In genomic region chr6:33787954-33788693, GRCh38 we compare ENCODE assay signal across 1 cellular context.
A peak's percentile ranks its signal among the peaks of the same experiment; 100 is the strongest.
TF ChIP-seq lines count a peak whose summit lies in the region.

No MANE protein-coding gene starts in this region.

TF ChIP-seq in PFSK-1, 5 proteins besides CTCF, POLR2A, EP300 and RAD21:
- TF ChIP-seq REST (IDR thresholded peaks at IDR 0.05; ENCODE audit: insufficient read depth in 1 of 2, low read depth in 2 of 2, low read length in 2 of 2) (peak in 1 of 2 experiments; percentile 30; a peak in 1 of 4 replicates), SIN3A (IDR thresholded peaks at IDR 0.05; ENCODE audit: borderline replicate concordance, insufficient read depth, low read length) (peak; percentile 67; the same call in 1 of the 2 replicates), FOXP2 (optimal IDR thresholded peaks at IDR 0.05; ENCODE audit: borderline replicate concordance, extremely low read depth, extremely low read length, insufficient read depth) (peak; percentile 38), POLR2AphosphoS5 (IDR thresholded peaks at IDR 0.05; ENCODE audit: low read depth, low read length) (peak; percentile 57), TAF1 (IDR thresholded peaks at IDR 0.05; ENCODE audit: borderline replicate concordance, insufficient read depth, low read length) (no peak)
